ENCODE assay signal across 21 cellular contexts in genomic region chr9:121998513-121999049, GRCh38.
"Had no signal": no experiment of that assay in that cellular context is flagged by ENCODE, and none has a peak within 500 bp of the region (broad histone marks: within the 10 kb centered on the region; RNA-seq: fewer than 3 reads in every experiment).

No MANE protein-coding gene starts in this region.

- DNase-seq: activated CD4-positive, alpha-beta memory T cell treated with anti-CD3 and anti-CD28 coated beads, Interleukin-2, amount 10 ng/mL, durations not matched to agents 7 days and 5 days; activated CD4-positive, alpha-beta T cell treated with anti-CD3 and anti-CD28 coated beads for 48 hours; activated CD4-positive, CD25-positive, alpha-beta regulatory T cell; activated CD8-positive, alpha-beta memory T cell treated with anti-CD3 and anti-CD28 coated beads, Interleukin-2, amount 50 U/mL, for 48 hours; activated effector memory CD4-positive, alpha-beta T cell treated with anti-CD3 and anti-CD28 coated beads, Interleukin-2, amount 50 U/mL, for 16 hours; activated T-cell treated with anti-CD3 and anti-CD28 coated beads, Interleukin-2, amount 50 U/mL, for 72 hours; adrenal gland; effector memory CD8-positive, alpha-beta T cell; foreskin melanocyte; hypothalamus; islet precursor cell; midbrain; nephron progenitor cell; occipital lobe; retina; stimulated activated CD8-positive, alpha-beta memory T cell treated with anti-CD3 and anti-CD28 coated beads, Interleukin-4, amount 100 ng/mL, for 48 hours; stimulated activated naive CD4-positive, alpha-beta T cell; T-helper 1 cell; T-helper 9 cell; upper lobe of right lung had no signal

- ATAC-seq: activated T-cell treated with anti-CD3 and anti-CD28 coated beads, Interleukin-2, amount 50 U/mL, for 72 hours; effector memory CD8-positive, alpha-beta T cell; upper lobe of right lung had no signal

- H3K4me3 ChIP-seq: adrenal gland, cardiac muscle cell, upper lobe of right lung had no signal
